8 cellular contexts compared by ENCODE assay signal in genomic region chr2:156400704-156401678, GRCh38. TPM values are rescaled to one million over a fixed set of nuclear protein-coding genes. Genes with fewer than 3 reads are reported as not detected.
A peak's percentile ranks its signal among the peaks of the same experiment; 100 is the strongest.
DNase-seq lines count a peak whose midpoint lies in the region; ATAC-seq, FAIRE-seq and TF ChIP-seq lines count a peak whose summit lies in the region.

No MANE protein-coding gene starts in this region.

- POLR2A ChIA-PET in RWPE1 (lab: Yijun Ruan, JAX; ENCODE audit: low non-redundant PET): no interaction called here

- FAIRE-seq in H54 (lab: Jason Lieb, UNC): no peak

- ATAC-seq in DND-41 (ENCODE audit: insufficient read depth, low read depth): peak; percentile 81
- ATAC-seq in natural killer cell treated with Interleukin-12 subunit alpha and Interleukin-12 subunit beta and Interleukin-15 and Interleukin-18, amount 100 ng/mL, for 72 hours: peak; percentile 87 to 90
- peak; percentile 79 to 81 for ATAC-seq in stimulated activated naive B cell treated with anti-CD40 and anti-IgM and Interleukin-4, amounts not matched to agents 10 μg/mL and 1 μg/mL and 100 μg/mL, for 72 hours (replicated peaks)

- H3K36me3 ChIP-seq in DND-41 (ENCODE audit: insufficient read depth, low read length): no peaks in the 10 kb centered on the region

- DNase-seq in DND-41: peak; percentile 74
- DNase-seq in H54 (ENCODE audit: insufficient read length, low spot score): peak; percentile 29
- peak; percentile 44 for DNase-seq in LNCaP clone FGC (ENCODE audit: low read depth)
- peak; percentile 64 for DNase-seq in RWPE1 (ENCODE audit: low spot score)
- DNase-seq in activated effector memory CD4-positive, alpha-beta T cell treated with Interleukin-2 at 50 U/mL for 16 hours: peak; percentile 64
- DNase-seq in fibroblast of the aortic adventitia (ENCODE audit: low read depth): peak; percentile 95
- peak; percentile 75 for DNase-seq in natural killer cell treated with Interleukin-12 subunit alpha and Interleukin-12 subunit beta and Interleukin-15 and Interleukin-18, amount 100 ng/mL, for 72 hours (ENCODE audit: low spot score)
- peak; percentile 67 for DNase-seq in stimulated activated naive B cell treated with anti-CD40 and anti-IgM and Interleukin-4, amounts not matched to agents 10 μg/mL and 1 μg/mL and 100 μg/mL, for 72 hours

- peak overlapping the region; percentile 70 for H3K4me2 ChIP-seq in DND-41 (ENCODE audit: insufficient read depth, low read length)

- peak overlapping the region; percentile 93 for H2AFZ ChIP-seq in DND-41 (ENCODE audit: low read depth, low read length)

- no peak for TF ChIP-seq POLR2A in H54 (IDR thresholded peaks at IDR 0.05; ENCODE audit: low read depth, low read length)

- H3K27me3 ChIP-seq in DND-41 (ENCODE audit: insufficient read depth, low read length, poor library complexity): no peaks in the 10 kb centered on the region

- H3K27me3 Mint-ChIP-seq in natural killer cell treated with Interleukin-12 subunit alpha and Interleukin-12 subunit beta and Interleukin-15 and Interleukin-18, amount 100 ng/mL, for 72 hours: peaks cover 0 to 2% of the 10 kb centered on the region in 2 donors
- H3K27me3 Mint-ChIP-seq in stimulated activated naive B cell treated with anti-CD40 and anti-IgM and Interleukin-4, amounts not matched to agents 10 μg/mL and 1 μg/mL and 100 μg/mL, for 72 hours: peaks cover 8 to 10% of the 10 kb centered on the region in 2 donors

- H3K9ac ChIP-seq in DND-41 (ENCODE audit: low read depth, low read length): peak overlapping the region; percentile 81

- no peaks in the 10 kb centered on the region for H3K9me3 Mint-ChIP-seq in natural killer cell treated with Interleukin-12 subunit alpha and Interleukin-12 subunit beta and Interleukin-15 and Interleukin-18, amount 100 ng/mL, for 72 hours
- H3K9me3 Mint-ChIP-seq in stimulated activated naive B cell treated with anti-CD40 and anti-IgM and Interleukin-4, amounts not matched to agents 10 μg/mL and 1 μg/mL and 100 μg/mL, for 72 hours: no peaks in the 10 kb centered on the region

- H3K4me1 ChIP-seq in DND-41 (ENCODE audit: insufficient read depth, low read length): peaks cover 21% of the 10 kb centered on the region

- H3K4me3 ChIP-seq in DND-41 (ENCODE audit: low read depth in 1 of 2, low read length in 2 of 2) (peak overlapping the region; percentile 80 to 88), LNCaP clone FGC (ENCODE audit: low read depth, low read length) (peak overlapping the region; percentile 50), fibroblast of the aortic adventitia (ENCODE audit: low read depth, low read length) (peak overlapping the region; percentile 73)

- TF ChIP-seq CTCF in DND-41 (IDR thresholded peaks at IDR 0.05; ENCODE audit: borderline replicate concordance, extremely low read depth, low read length, poor library complexity, severe bottlenecking): no peak
- no peak for TF ChIP-seq CTCF in LNCaP clone FGC (IDR thresholded peaks at IDR 0.05; ENCODE audit: control insufficient read depth, extremely low read depth, insufficient read depth)
- TF ChIP-seq CTCF in RWPE1 (conservative IDR thresholded peaks at IDR 0.05; ENCODE audit: low read depth): no peak
- TF ChIP-seq CTCF in fibroblast of the aortic adventitia (IDR thresholded peaks at IDR 0.05; ENCODE audit: insufficient read depth, low read length): no peak

- no peaks in the 10 kb centered on the region for H3K79me2 ChIP-seq in DND-41 (ENCODE audit: insufficient read depth, low read length)

- H4K20me1 ChIP-seq in DND-41 (ENCODE audit: insufficient read depth, low read length): no peaks in the 10 kb centered on the region

- H3K4me3 Mint-ChIP-seq in natural killer cell treated with Interleukin-12 subunit alpha and Interleukin-12 subunit beta and Interleukin-15 and Interleukin-18, amount 100 ng/mL, for 72 hours: peak overlapping the region; percentile 89
- peak overlapping the region; percentile 93 to 95 for H3K4me3 Mint-ChIP-seq in stimulated activated naive B cell treated with anti-CD40 and anti-IgM and Interleukin-4, amounts not matched to agents 10 μg/mL and 1 μg/mL and 100 μg/mL, for 72 hours

- peaks cover 34 to 36% of the 10 kb centered on the region in 2 donors for H3K4me1 Mint-ChIP-seq in natural killer cell treated with Interleukin-12 subunit alpha and Interleukin-12 subunit beta and Interleukin-15 and Interleukin-18, amount 100 ng/mL, for 72 hours (ENCODE audit: low read depth in 2 of 2)
- peaks cover 23 to 40% of the 10 kb centered on the region in 2 donors for H3K4me1 Mint-ChIP-seq in stimulated activated naive B cell treated with anti-CD40 and anti-IgM and Interleukin-4, amounts not matched to agents 10 μg/mL and 1 μg/mL and 100 μg/mL, for 72 hours

- H3K27ac Mint-ChIP-seq in natural killer cell treated with Interleukin-12 subunit alpha and Interleukin-12 subunit beta and Interleukin-15 and Interleukin-18, amount 100 ng/mL, for 72 hours: peak overlapping the region; percentile 96 to 99
- H3K27ac Mint-ChIP-seq in stimulated activated naive B cell treated with anti-CD40 and anti-IgM and Interleukin-4, amounts not matched to agents 10 μg/mL and 1 μg/mL and 100 μg/mL, for 72 hours: peak overlapping the region; percentile 99

- H3K9me3 ChIP-seq in DND-41 (ENCODE audit: insufficient read depth, low read length, severe bottlenecking): no peaks in the 10 kb centered on the region

- CTCF ChIA-PET in RWPE1 (lab: Yijun Ruan, JAX): interaction anchor here (1.0 to 1.2 kb wide), 3 partner anchors 12 to 66 kb away, joined by 3 read pairs; no protein-coding TSS in a partner anchor

- peak overlapping the region; percentile 93 for H3K27ac ChIP-seq in DND-41 (ENCODE audit: low read length)
- H3K27ac ChIP-seq in RWPE1: peak overlapping the region; percentile 93

- peaks cover 5% of the 10 kb centered on the region for H3K36me3 Mint-ChIP-seq in natural killer cell treated with Interleukin-12 subunit alpha and Interleukin-12 subunit beta and Interleukin-15 and Interleukin-18, amount 100 ng/mL, for 72 hours
- H3K36me3 Mint-ChIP-seq in stimulated activated naive B cell treated with anti-CD40 and anti-IgM and Interleukin-4, amounts not matched to agents 10 μg/mL and 1 μg/mL and 100 μg/mL, for 72 hours: peaks cover 1 to 10% of the 10 kb centered on the region in 2 donors

RNA-seq across cellular contexts. Expression of gene GPD2, which starts 35.2 kb away (rescaled TPM):
- total RNA-seq in fibroblast of the aortic adventitia (ENCODE audit: low replicate concordance): 59.3 and 89.7 TPM in 2 replicates
- 10 to 100 TPM; 25.7 to 34.1 TPM for total RNA-seq in natural killer cell treated with Interleukin-12 subunit alpha and Interleukin-12 subunit beta and Interleukin-15 and Interleukin-18, amount 100 ng/mL, for 72 hours

Comparison
In these comparisons a context has a peak if more than half of its experiments do, and no peak if none do; other contexts are left out.
1. Peak in every context shown above with its lines: DNase-seq, ATAC-seq, H3K4me3 ChIP-seq and H3K27ac ChIP-seq.
2. DNase-seq: peak in every context shown above with its lines; median percentile 95 in fibroblast of the aortic adventitia; 75 in natural killer cell treated with Interleukin-12 subunit alpha and Interleukin-12 subunit beta and Interleukin-15 and Interleukin-18, amount 100 ng/mL, for 72 hours; 74 in DND-41; 67 in stimulated activated naive B cell treated with anti-CD40 and anti-IgM and Interleukin-4, amounts not matched to agents 10 μg/mL and 1 μg/mL and 100 μg/mL, for 72 hours; 64 in RWPE1; 64 in activated effector memory CD4-positive, alpha-beta T cell treated with Interleukin-2 at 50 U/mL for 16 hours; 44 in LNCaP clone FGC; 29 in H54.